ENCODE assay signal across 8 cellular contexts in the genomic region with DNA sequence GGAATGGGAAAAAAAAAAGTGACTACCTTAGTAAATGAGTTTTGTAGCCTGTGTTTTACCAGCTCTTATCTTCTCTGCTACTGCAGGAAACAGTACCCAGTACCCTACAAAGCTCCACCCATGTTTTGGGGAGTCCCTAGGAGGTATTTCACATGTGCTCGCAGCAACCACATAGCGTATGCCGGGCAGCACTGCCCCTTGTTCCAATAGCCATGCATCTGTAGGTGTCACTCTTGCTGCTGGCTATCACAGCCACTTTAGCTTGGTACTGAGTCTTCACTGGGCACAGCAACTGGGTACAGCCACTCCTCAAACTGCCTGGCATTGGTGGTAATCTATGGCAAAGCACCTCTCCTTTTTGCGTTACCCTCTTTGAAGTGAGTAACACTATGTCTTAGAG. TPM values are rescaled to one million over a fixed set of nuclear protein-coding genes. Genes with fewer than 3 reads are reported as not detected.
DNase-seq lines count a peak whose midpoint lies in the region; ATAC-seq, FAIRE-seq and TF ChIP-seq lines count a peak whose summit lies in the region.

No MANE protein-coding gene starts in this region.

- in situ Hi-C loops in K562 (cut with MboI), result no loop called here

- WGBS in K562 (ENCODE audit: insufficient coverage, low coverage, missing lambda C conversion rate), result 45% methylated on average over 4 of the region's 4 CpGs
- WGBS in psoas muscle, 3 donors, result 28 to 36% (median 36%) methylated on average over 4 of the region's 4 CpGs

- H3K27ac Mint-ChIP-seq in Caco-2 (ENCODE audit: unreplicated experiment), result no peak overlapping the region

- no peaks in the 10 kb centered on the region for H4K20me1 ChIP-seq in K562 (replicated peaks; ENCODE audit: control insufficient read depth, insufficient read depth, low read length)

- TF ChIP-seq RAD21 in K562 (CRISPR knock-in tag; conservative IDR thresholded peaks at IDR 0.05 in 1 of 2, IDR thresholded peaks at IDR 0.05 in 1 of 2), result peak; percentile 17 to 24; a peak in 2 of 4 replicates

- BruUV-seq in K562 (replicated peaks; lab: Mats Ljungman, UMichigan), result no TSS peak
- no TSS peak for BruUV-seq in Caco-2 (replicated peaks; lab: Mats Ljungman, UMichigan)

- ATAC-seq in K562, result no peak
- ATAC-seq in psoas muscle, result peak; percentile 44 to 69 (median 54)

- peaks cover 8% of the 10 kb centered on the region for H3K4me1 Mint-ChIP-seq in Caco-2 (ENCODE audit: low read depth, unreplicated experiment)

- intact Hi-C loops in K562 (cut with micrococcal nuclease) (no loop called here), psoas muscle (cut with DNase I) (no loop called here), Caco-2 (cut with micrococcal nuclease; ENCODE audit: unreplicated experiment) (no loop called here)

- no peaks in the 10 kb centered on the region for H3K9me1 ChIP-seq in K562 (ENCODE audit: control insufficient read depth, insufficient read depth, low read length)

- H3K27me3 ChIP-seq in K562 (ENCODE audit: control insufficient read depth in 2 of 2, insufficient read depth in 2 of 2, low read length in 2 of 2) (peaks cover 5 to 6% of the 10 kb centered on the region in 2 experiments; a peak in 3 of 5 replicates), psoas muscle (ENCODE audit: insufficient read depth in 3 of 3, low read length in 2 of 3) (peaks cover 0 to under 1% (median 0%) of the 10 kb centered on the region in 3 donors), Caco-2 (replicated peaks; ENCODE audit: control insufficient read depth, insufficient read depth, low read length) (no peaks in the 10 kb centered on the region)

- H3K4me1 ChIP-seq in K562 (replicated peaks in 1 of 2; ENCODE audit: control insufficient read depth in 2 of 2, insufficient read depth in 2 of 2, low read length in 2 of 2) (peaks cover 0 to 10% of the 10 kb centered on the region in 2 experiments; a peak in 2 of 5 replicates), psoas muscle (peaks cover 5% of the 10 kb centered on the region), Caco-2 (peaks cover 22% of the 10 kb centered on the region; the same call in 1 of the 2 replicates)

- TF ChIP-seq POLR2A in K562 (conservative IDR thresholded peaks at IDR 0.05), result no peak

- CTCF ChIA-PET in K562 (lab: Yijun Ruan, JAX; ENCODE audit: low intra/inter-chr PET ratio) (no interaction called here), Caco-2 (lab: Charles Lee) (interaction anchor here (0.5 kb wide), 1 partner anchor 313 kb away, joined by 4 read pairs; no protein-coding TSS in a partner anchor)

- H3K27ac ChIP-seq in K562 (ENCODE audit: extremely low read depth, low read depth, low read length) (no peak overlapping the region), psoas muscle (no peak overlapping the region)

- H3K79me2 ChIP-seq in K562 (ENCODE audit: control insufficient read depth, insufficient read depth, low read length), result no peaks in the 10 kb centered on the region

- no peak overlapping the region for H3K4me3 ChIP-seq in K562
- no peak overlapping the region for H3K4me3 ChIP-seq in psoas muscle
- H3K4me3 ChIP-seq in Caco-2 (ENCODE audit: low read depth, low read length), result no peak overlapping the region

- H3K36me3 Mint-ChIP-seq in Caco-2 (ENCODE audit: insufficient read depth, unreplicated experiment), result peaks cover 8% of the 10 kb centered on the region

- TF ChIP-seq CTCF in K562 (IDR thresholded peaks at IDR 0.05 in 2 of 3, conservative IDR thresholded peaks at IDR 0.05 in 1 of 3; ENCODE audit: insufficient read depth in 2 of 3, low read depth in 1 of 3, low read length in 3 of 3), result no peak
- peak; percentile 9 for TF ChIP-seq CTCF in psoas muscle (IDR thresholded peaks at IDR 0.05)
- TF ChIP-seq CTCF in Caco-2 (IDR thresholded peaks at IDR 0.05; ENCODE audit: insufficient read depth in 1 of 2, low read depth in 1 of 2, low read length in 1 of 2, severe bottlenecking in 1 of 2, unreplicated experiment in 1 of 2), result no peak

- H3K4me3 Mint-ChIP-seq in Caco-2 (ENCODE audit: unreplicated experiment), result no peak overlapping the region

- no peaks in the 10 kb centered on the region for H3K27me3 Mint-ChIP-seq in Caco-2 (ENCODE audit: insufficient read depth, unreplicated experiment)

- POLR2A ChIA-PET in K562 (lab: Yijun Ruan, JAX), result interaction anchor here (1.0 kb wide), 1 partner anchor 10 kb away, joined by 3 read pairs; no protein-coding TSS in a partner anchor
- POLR2A ChIA-PET in Caco-2 (lab: Charles Lee), result no interaction called here

- no peaks in the 10 kb centered on the region for H3K9me3 Mint-ChIP-seq in Caco-2 (ENCODE audit: unreplicated experiment)

- no peak for FAIRE-seq in K562 (lab: Jason Lieb, UNC)

- H3K9ac ChIP-seq in K562 (ENCODE audit: insufficient read depth in 1 of 2, low read depth in 2 of 2, low read length in 2 of 2), result no peak overlapping the region

- H2AFZ ChIP-seq in K562 (ENCODE audit: low read depth, low read length), result peak overlapping the region; percentile 96

- H3K9me3 ChIP-seq in K562 (replicated peaks; ENCODE audit: control insufficient read depth, insufficient read depth, low read depth, low read length) (no peaks in the 10 kb centered on the region), psoas muscle (no peaks in the 10 kb centered on the region), Caco-2 (no peaks in the 10 kb centered on the region)

- H3K4me2 ChIP-seq in K562 (ENCODE audit: insufficient read depth, low read length), result no peak overlapping the region

- peak; percentile 29 for DNase-seq in activated CD4-positive, alpha-beta T cell treated with anti-CD3 and anti-CD28 coated beads for 48 hours
- no peak for DNase-seq in activated CD4-positive, alpha-beta T cell treated with anti-CD3 and anti-CD28 coated beads for 4 hours
- peak; percentile 51 for DNase-seq in NCI-H2107 (lab: John Stamatoyannopoulos, UW)
- no peak for DNase-seq in K562 (ENCODE audit: extremely low read depth in 1 of 4, low spot score in 3 of 4)
- DNase-seq in psoas muscle, result no peak
- no peak for DNase-seq in cerebellar nuclear complex (lab: John Stamatoyannopoulos, UW)
- no peak for DNase-seq in NK-92 treated with Interleukin-12 subunit alpha and Interleukin-12 subunit beta, amount 100 ng/mL, for 24 hours (lab: John Stamatoyannopoulos, UW)
- DNase-seq in Caco-2, result no peak

- H3K36me3 ChIP-seq in K562 (ENCODE audit: control insufficient read depth, insufficient read depth, low read length) (no peaks in the 10 kb centered on the region), psoas muscle (ENCODE audit: insufficient read depth in 1 of 2, low read depth in 1 of 2) (no peaks in the 10 kb centered on the region), Caco-2 (ENCODE audit: control insufficient read depth, insufficient read depth, low read length) (no peaks in the 10 kb centered on the region)

- TF ChIP-seq EP300 in K562 (IDR thresholded peaks at IDR 0.05; ENCODE audit: low read length), result no peak

TF ChIP-seq in K562, 482 proteins besides CTCF, POLR2A, EP300 and RAD21:
- TF ChIP-seq ATF7 (IDR thresholded peaks at IDR 0.05), result no peak
- TF ChIP-seq ZNF445 (CRISPR knock-in tag; IDR thresholded peaks at IDR 0.05; ENCODE audit: low read depth), result no peak
- no peak for TF ChIP-seq MXI1 (IDR thresholded peaks at IDR 0.05; ENCODE audit: low read depth, low read length)

RNA-seq across cellular contexts. Expression of gene MDM1, which starts 2.0 kb away (rescaled TPM):
- total RNA-seq in K562 (2011; cell fraction: chromatin; rRNA removed; ENCODE audit: low replicate concordance), result 9.7 and 33.5 TPM in 2 replicates
- 4.5 and 5.0 TPM in 2 replicates for total RNA-seq in K562 (2011; cell fraction: nucleolus; rRNA removed)
- total RNA-seq in K562 (2011; cell fraction: nucleoplasm; rRNA removed), result 16.9 and 28.1 TPM in 2 replicates
- 8.8 and 10.4 TPM in 2 replicates for total RNA-seq in K562 (2014; rRNA removed)
- total RNA-seq in K562 (2014; rRNA removed; fragmentation: Illumina TruSeq; extraction: Trizol), result 14.1 and 16.7 TPM in 2 replicates
- total RNA-seq in K562 (2015; rRNA removed; fragmentation: Illumina TruSeq; extraction: Trizol), result 16.4 and 16.8 TPM in 2 replicates
- total RNA-seq in K562 (2021), result 9.1 and 11.3 TPM in 2 replicates
- polyA plus RNA-seq in K562 (2011; rRNA removed), result 11.7 and 16.1 TPM in 2 replicates
- 1.5 and 3.5 TPM in 2 replicates for polyA plus RNA-seq in K562 (2011; cell fraction: cytosol; rRNA removed)
- 21.2 and 29.7 TPM in 2 replicates for polyA plus RNA-seq in K562 (2011; cell fraction: nucleus; rRNA removed)
- 8.0 and 8.2 TPM in 2 replicates for polyA plus RNA-seq in K562 (2012)
- polyA plus RNA-seq in K562 (2014; fragmentation: Illumina TruSeq; extraction: Trizol), result 10.2 and 13.1 TPM in 2 replicates
- polyA plus RNA-seq in K562 (2014; fragmentation: Nextera tagmentation; extraction: Ambion mirVana), result 10 to 100 TPM in 1 of 2 experiments, 1 to 10 TPM in 1; 7.5 to 12.8 TPM
- polyA plus RNA-seq in K562 (2014; rRNA removed), result 13.8 and 15.5 TPM in 2 replicates
- 9.9 and 14.2 TPM in 2 replicates for polyA minus RNA-seq in K562 (2011; rRNA and poly(A)+ RNA removed)
- polyA minus RNA-seq in K562 (2011; cell fraction: cytosol; rRNA and poly(A)+ RNA removed), result 1.9 and 5.3 TPM in 2 replicates
- polyA minus RNA-seq in K562 (2011; cell fraction: nucleus; rRNA and poly(A)+ RNA removed), result 20.6 and 41.8 TPM in 2 replicates
- total RNA-seq in psoas muscle, result 1 to 10 TPM; 1.7 to 3.5 (median 2.8) TPM
- 1 to 10 TPM; 3.6 to 9.8 (median 3.6) TPM for polyA plus RNA-seq in psoas muscle
- total RNA-seq in Caco-2 (2022), result 19.0 and 22.2 TPM in 2 replicates

Comparison
In these comparisons a context has a peak if more than half of its experiments do, and no peak if none do; other contexts are left out.
1. DNase-seq: peak in activated CD4-positive, alpha-beta T cell treated with anti-CD3 and anti-CD28 coated beads for 48 hours (single experiment) and NCI-H2107 (single experiment); none in activated CD4-positive, alpha-beta T cell treated with anti-CD3 and anti-CD28 coated beads for 4 hours (0 of 2), K562 (0 of 4), psoas muscle (0 of 2), cerebellar nuclear complex (0 of 2), NK-92 treated with Interleukin-12 subunit alpha and Interleukin-12 subunit beta, amount 100 ng/mL, for 24 hours (single experiment) and Caco-2 (0 of 2).